ENCODE assay signal across 20 cellular contexts in genomic region chr15:41876689-41877088, GRCh38. TPM values are rescaled to one million over a fixed set of nuclear protein-coding genes. Genes with fewer than 3 reads are reported as not detected.
DNase-seq lines count a peak whose midpoint lies in the region; ATAC-seq and TF ChIP-seq lines count a peak whose summit lies in the region.
"Had no signal": no experiment of that assay in that cellular context is flagged by ENCODE, and none has a peak within 500 bp of the region (broad histone marks: within the 10 kb centered on the region; RNA-seq: fewer than 3 reads in every experiment).

No MANE protein-coding gene starts in this region.

- DNase-seq in SHP77 (lab: John Stamatoyannopoulos, UW) (peak; percentile 19 to 40), SHP77 treated with DMSO at 0.1 percent for 48 hours (lab: John Stamatoyannopoulos, UW) (no peak), COR-L47 (lab: John Stamatoyannopoulos, UW) (peak; percentile 58), RPMI8226 (peak; percentile 83), stomach (peak; percentile 52), midbrain (lab: John Stamatoyannopoulos, UW) (no peak)
- DNase-seq in activated CD4-positive, alpha-beta T cell treated with anti-CD3 and anti-CD28 coated beads for 36 hours: no peak
- DNase-seq: BE2C; Calu3; CD4-positive, alpha-beta memory T cell; IMR-90; NCI-H187 treated with DMSO at 0.1 percent for 48 hours; NCI-H2107; NCI-H446 treated with DMSO at 0.1 percent for 48 hours; NCI-H526 treated with DMSO at 0.1 percent for 48 hours; Peyer's patch; T-helper 2 cell had no signal

- no peak overlapping the region for H3K27ac Mint-ChIP-seq in activated CD4-positive, alpha-beta T cell treated with anti-CD3 and anti-CD28 coated beads for 36 hours
- H3K27ac Mint-ChIP-seq: CD4-positive, alpha-beta memory T cell had no signal

- peaks cover 2 to 18% (median 7%) of the 10 kb centered on the region in 4 donors for H3K4me1 ChIP-seq in stomach

- H3K4me1 Mint-ChIP-seq in activated CD4-positive, alpha-beta T cell treated with anti-CD3 and anti-CD28 coated beads for 36 hours: peaks cover 4% of the 10 kb centered on the region

- POLR2A ChIA-PET in activated CD4-positive, alpha-beta T cell treated with anti-CD3 and anti-CD28 coated beads for 36 hours (lab: Charles Lee): no interaction called here

- CTCF ChIA-PET in activated CD4-positive, alpha-beta T cell treated with anti-CD3 and anti-CD28 coated beads for 36 hours (lab: Charles Lee): no interaction called here

- no peaks in the 10 kb centered on the region for H3K36me3 Mint-ChIP-seq in activated CD4-positive, alpha-beta T cell treated with anti-CD3 and anti-CD28 coated beads for 36 hours (ENCODE audit: low read depth)
- H3K36me3 Mint-ChIP-seq: CD4-positive, alpha-beta memory T cell had no signal

- intact Hi-C loops in stomach (cut with DNase I; ENCODE audit: low total_unique reads): no loop called here
- intact Hi-C loops in activated CD4-positive, alpha-beta T cell treated with anti-CD3 and anti-CD28 coated beads for 36 hours (cut with DNase I, micrococcal nuclease): no loop called here

- no peak overlapping the region for H3K4me3 Mint-ChIP-seq in activated CD4-positive, alpha-beta T cell treated with anti-CD3 and anti-CD28 coated beads for 36 hours
- H3K4me3 Mint-ChIP-seq: CD4-positive, alpha-beta memory T cell had no signal

- H3K27ac ChIP-seq in stomach: no peak overlapping the region
- H3K27ac ChIP-seq: KMS-11, Peyer's patch had no signal

- no peak for ATAC-seq in activated CD4-positive, alpha-beta T cell treated with anti-CD3 and anti-CD28 coated beads for 36 hours
- ATAC-seq: HCT116, Right ventricle myocardium inferior had no signal

- no peak for TF ChIP-seq EP300 in stomach (IDR thresholded peaks at IDR 0.05)

- H3K27me3 ChIP-seq in stomach: peaks cover 0 to 18% (median 4%) of the 10 kb centered on the region in 3 donors
- H3K27me3 ChIP-seq: BE2C had no signal

- no peak overlapping the region for H3K4me3 ChIP-seq in stomach
- H3K4me3 ChIP-seq: Peyer's patch had no signal

- no peak for TF ChIP-seq POLR2A in stomach (IDR thresholded peaks at IDR 0.05)

- H3K9me3 ChIP-seq in stomach: no peaks in the 10 kb centered on the region
- H3K9me3 ChIP-seq: BE2C, Peyer's patch had no signal

- WGBS in stomach, 5 donors: 16 to 45% (median 36%) methylated on average over 8 to 12 of the region's 12 CpGs

- no peak for TF ChIP-seq CTCF in stomach (IDR thresholded peaks at IDR 0.05)

- peaks cover 7% of the 10 kb centered on the region for H3K27me3 Mint-ChIP-seq in activated CD4-positive, alpha-beta T cell treated with anti-CD3 and anti-CD28 coated beads for 36 hours

- no peaks in the 10 kb centered on the region for H3K36me3 ChIP-seq in stomach
- H3K36me3 ChIP-seq: BE2C, Peyer's patch had no signal

- H3K9me3 Mint-ChIP-seq in activated CD4-positive, alpha-beta T cell treated with anti-CD3 and anti-CD28 coated beads for 36 hours (ENCODE audit: low read depth): no peaks in the 10 kb centered on the region

RNA-seq across cellular contexts. Expression of gene SPTBN5, which starts 17.2 kb away (rescaled TPM):
- 1 to 10 TPM in 1 of 5 donors, under 1 TPM in 3, not detected in 1; 0.29 to 4.9 (median 0.80) TPM for total RNA-seq in stomach
- 1 to 10 TPM; 2.6 to 3.2 (median 2.9) TPM for polyA plus RNA-seq in stomach
- under 1 TPM; 0.46 to 0.51 TPM for total RNA-seq in activated CD4-positive, alpha-beta T cell treated with anti-CD3 and anti-CD28 coated beads for 36 hours

RNA-seq across cellular contexts. Expression of gene PLA2G4B, which starts 38.0 kb away (rescaled TPM):
- 10 to 100 TPM in 3 of 5 donors, 1 to 10 TPM in 2; 2.6 to 71.2 (median 22.6) TPM for total RNA-seq in stomach
- 10 to 100 TPM in 1 of 3 donors, 1 to 10 TPM in 2; 4.0 to 38.5 (median 5.3) TPM for polyA plus RNA-seq in stomach
- total RNA-seq in activated CD4-positive, alpha-beta T cell treated with anti-CD3 and anti-CD28 coated beads for 36 hours: 1 to 10 TPM; 5.0 to 6.9 TPM

RNA-seq across cellular contexts. Expression of gene JMJD7, which starts 48.8 kb away (rescaled TPM):
- total RNA-seq in stomach: 1 to 10 TPM in 1 of 5 donors, under 1 TPM in 2, not detected in 2; 0.55 to 3.1 (median 0.58) TPM
- 10 to 100 TPM; 16.8 to 24.2 (median 22.5) TPM for polyA plus RNA-seq in stomach
- total RNA-seq in activated CD4-positive, alpha-beta T cell treated with anti-CD3 and anti-CD28 coated beads for 36 hours: 10 to 100 TPM; 17.1 to 17.6 TPM

Comparison
In these comparisons a context has a peak if more than half of its experiments do, and no peak if none do; other contexts are left out.
1. DNase-seq: peak in SHP77 (2 of 2), COR-L47 (single experiment), RPMI8226 (single experiment) and stomach (single experiment); none in SHP77 treated with DMSO at 0.1 percent for 48 hours (single experiment), midbrain (single experiment) and activated CD4-positive, alpha-beta T cell treated with anti-CD3 and anti-CD28 coated beads for 36 hours (single experiment).
2. RNA of gene JMJD7, which starts 48.8 kb away (total RNA-seq): 17.1 to 17.6 TPM in activated CD4-positive, alpha-beta T cell treated with anti-CD3 and anti-CD28 coated beads for 36 hours; 0.55 to 3.1 TPM in stomach; every median in the first group is over 4 times any median in the second.